Comparison of ENCODE assay signal across 8 cellular contexts in the genomic region with DNA sequence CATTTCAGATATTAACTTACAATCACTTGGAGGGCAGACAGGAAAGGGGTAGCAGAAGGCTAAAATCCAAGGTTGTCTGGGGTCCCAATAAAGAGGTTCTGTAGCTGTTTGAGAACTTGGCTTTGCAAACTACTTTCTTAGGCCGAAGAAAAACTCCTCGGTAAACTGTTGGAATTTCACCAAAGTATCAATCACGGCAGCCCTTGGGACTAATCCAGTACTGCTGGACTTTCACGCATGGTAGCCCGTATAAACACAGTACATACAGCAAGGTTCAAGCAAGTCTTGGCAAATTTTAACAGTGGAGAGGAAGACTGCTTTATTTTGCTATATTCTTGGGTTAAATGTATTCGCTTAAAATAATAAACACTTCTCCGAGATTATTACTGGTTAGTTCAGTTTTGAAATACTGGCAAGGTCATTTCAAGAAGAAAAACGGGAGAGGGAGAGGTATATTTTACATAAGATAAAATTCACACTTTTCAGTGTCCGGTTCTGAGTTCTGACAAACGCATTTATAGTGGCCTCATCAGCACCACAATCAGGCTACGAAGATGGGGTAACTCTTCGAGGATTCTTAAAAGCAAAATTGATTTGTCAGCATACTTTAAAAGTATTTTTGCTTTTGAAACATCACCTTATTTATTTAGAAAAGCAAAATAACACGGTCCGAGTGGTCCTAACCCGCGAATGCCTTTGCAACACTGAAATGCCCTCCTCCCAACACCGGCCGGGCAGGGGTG. TPM values are rescaled to one million over a fixed set of nuclear protein-coding genes. Genes with fewer than 3 reads are reported as not detected.
DNase-seq lines count a peak whose midpoint lies in the region; ATAC-seq, FAIRE-seq and TF ChIP-seq lines count a peak whose summit lies in the region.

No MANE protein-coding gene starts in this region.

- H3K27me3 Mint-ChIP-seq in activated T-cell treated with anti-CD3 and anti-CD28 coated beads, Interleukin-2, amount 50 U/mL, for 24 hours: no peaks in the 10 kb centered on the region

- no peaks in the 10 kb centered on the region for H4K20me1 ChIP-seq in GM12878 (ENCODE audit: control insufficient read depth, insufficient read depth)

- RAD21 ChIA-PET in GM12878 (lab: Charles Lee; ENCODE audit: unreplicated experiment): no interaction called here

- 29% methylated on average over 18 of the region's 18 CpGs for WGBS in GM12878 (ENCODE audit: insufficient coverage, insufficient replicate concordance, low lambda C conversion rate, missing lambda C conversion rate)
- WGBS in lower leg skin, 2 donors: 12 to 13% methylated on average over 18 of the region's 18 CpGs
- 11 to 14% methylated on average over 18 of the region's 18 CpGs for WGBS in tibial nerve, 2 donors

- CTCF ChIA-PET in GM12878 (lab: Yijun Ruan, JAX): no interaction called here

- peak overlapping the region; percentile 88 for H3K4me2 ChIP-seq in GM12878 (ENCODE audit: control insufficient read depth, insufficient read depth)

- intact Hi-C loops in GM12878 (cut with micrococcal nuclease; ENCODE audit: unreplicated experiment): no loop called here
- intact Hi-C loops in lower leg skin (cut with DNase I; ENCODE audit: low total_unique reads): no loop called here

- H3K4me1 ChIP-seq in GM12878 (ENCODE audit: control insufficient read depth, insufficient read depth, low read length) (peaks cover 8% of the 10 kb centered on the region), tibial nerve (peaks cover 0 to 63% (median 31%) of the 10 kb centered on the region in 4 donors)

- H3K36me3 ChIP-seq in GM12878 (ENCODE audit: control insufficient read depth in 2 of 2, insufficient read depth in 2 of 2, low read length in 1 of 2): no peaks in the 10 kb centered on the region
- no peaks in the 10 kb centered on the region for H3K36me3 ChIP-seq in tibial nerve

- no peak for TF ChIP-seq POLR2A in GM12878 (IDR thresholded peaks at IDR 0.05; ENCODE audit: low read depth, low read length)
- TF ChIP-seq POLR2A in lower leg skin (IDR thresholded peaks at IDR 0.05): no peak
- no peak for TF ChIP-seq POLR2A in tibial nerve (IDR thresholded peaks at IDR 0.05)

- in situ Hi-C loops in GM12878 (cut with MboI): no loop called here

- H3K9me3 Mint-ChIP-seq in activated T-cell treated with anti-CD3 and anti-CD28 coated beads, Interleukin-2, amount 50 U/mL, for 24 hours: no peaks in the 10 kb centered on the region

- POLR2A ChIA-PET in GM12878 (lab: Charles Lee): no interaction called here

- no peak for TF ChIP-seq CTCF in GM12878 (IDR thresholded peaks at IDR 0.05 in 2 of 3, conservative IDR thresholded peaks at IDR 0.05 in 1 of 3; ENCODE audit: control insufficient read depth in 2 of 3, extremely low read depth in 1 of 3, insufficient read depth in 1 of 3, low read depth in 3 of 3, low read length in 3 of 3)
- TF ChIP-seq CTCF in lower leg skin (IDR thresholded peaks at IDR 0.05): no peak
- TF ChIP-seq CTCF in tibial nerve (IDR thresholded peaks at IDR 0.05): no peak

- no peak for FAIRE-seq in GM12878 (lab: Jason Lieb, UNC)

- peaks cover 59% of the 10 kb centered on the region for H3K4me1 Mint-ChIP-seq in activated T-cell treated with anti-CD3 and anti-CD28 coated beads, Interleukin-2, amount 50 U/mL, for 24 hours (ENCODE audit: low read depth)

- no peak for TF ChIP-seq RAD21 in GM12878 (IDR thresholded peaks at IDR 0.05; ENCODE audit: insufficient read depth, low read depth, low read length)

- peak overlapping the region; percentile 95 for H3K4me3 Mint-ChIP-seq in activated T-cell treated with anti-CD3 and anti-CD28 coated beads, Interleukin-2, amount 50 U/mL, for 24 hours

- no TSS peak for BruUV-seq in GM12878 (replicated peaks; lab: Mats Ljungman, UMichigan)

- H3K36me3 Mint-ChIP-seq in activated T-cell treated with anti-CD3 and anti-CD28 coated beads, Interleukin-2, amount 50 U/mL, for 24 hours (ENCODE audit: low read depth): peaks cover 18% of the 10 kb centered on the region

- no peaks in the 10 kb centered on the region for H3K9me3 ChIP-seq in GM12878 (replicated peaks; ENCODE audit: control insufficient read depth, insufficient read depth, low read length)
- H3K9me3 ChIP-seq in tibial nerve: no peaks in the 10 kb centered on the region

- ATAC-seq in GM12878: no peak
- no peak for ATAC-seq in HG03442 (IDR thresholded peaks at IDR 0.05; ENCODE audit: unreplicated experiment)
- ATAC-seq in GM19328 (IDR thresholded peaks at IDR 0.05; ENCODE audit: unreplicated experiment): no peak

- peaks cover 89% of the 10 kb centered on the region for H3K79me2 ChIP-seq in GM12878 (ENCODE audit: control insufficient read depth, insufficient read depth, low read length)

- peak overlapping the region; percentile 86 for H3K9ac ChIP-seq in GM12878 (ENCODE audit: control insufficient read depth, insufficient read depth, low read length)

- peak overlapping the region; percentile 69 for H3K27ac ChIP-seq in GM12878 (ENCODE audit: control insufficient read depth, insufficient read depth)
- peak overlapping the region; percentile 77 to 96 (median 91) for H3K27ac ChIP-seq in tibial nerve

- H3K4me3 ChIP-seq in GM12878 (peak overlapping the region; percentile 82), lower leg skin (ENCODE audit: low read depth, poor library complexity, severe bottlenecking) (peak overlapping the region; percentile 67), tibial nerve (peak overlapping the region; percentile 63 to 97 (median 79))

- no peaks in the 10 kb centered on the region for H3K27me3 ChIP-seq in GM12878 (replicated peaks in 1 of 2; ENCODE audit: control insufficient read depth in 2 of 2, insufficient read depth in 2 of 2, low read length in 1 of 2)
- no peaks in the 10 kb centered on the region for H3K27me3 ChIP-seq in tibial nerve

- DNase-seq in activated T-cell treated with anti-CD3 and anti-CD28 coated beads, Interleukin-2, amount 50 U/mL, for 24 hours: no peak
- DNase-seq in activated T-cell treated with anti-CD3 and anti-CD28 coated beads for 4 hours (no peak), GM12878 (ENCODE audit: low read depth, low spot score) (no peak), lower leg skin (ENCODE audit: low spot score in 2 of 2) (no peak), tibial nerve (ENCODE audit: low spot score in 2 of 2) (no peak), COLO668 (lab: John Stamatoyannopoulos, UW; ENCODE audit: unreplicated experiment) (no peak)

- TF ChIP-seq EP300 in GM12878 (IDR thresholded peaks at IDR 0.05; ENCODE audit: borderline replicate concordance in 1 of 2, control insufficient read depth in 1 of 2, low read depth in 2 of 2, low read length in 2 of 2) (no peak), tibial nerve (IDR thresholded peaks at IDR 0.05) (no peak)

- H3K27ac Mint-ChIP-seq in activated T-cell treated with anti-CD3 and anti-CD28 coated beads, Interleukin-2, amount 50 U/mL, for 24 hours: peak overlapping the region; percentile 94

- peak overlapping the region; percentile 69; the same call in 1 of the 2 replicates for H2AFZ ChIP-seq in GM12878 (ENCODE audit: control insufficient read depth, low read depth, low read length)

- SMC1A ChIA-PET in GM12878 (lab: Charles Lee; ENCODE audit: uncharacterized antibody, unreplicated experiment): no interaction called here

RNA-seq across cellular contexts. Expression of a gene that starts 1.3 kb away (rescaled TPM):
- 33.3 and 35.2 TPM in 2 replicates for total RNA-seq in GM12878 (2013; cell fraction: nucleolus; rRNA removed)
- total RNA-seq in GM12878 (2014; rRNA removed): 31.4 and 39.8 TPM in 2 replicates
- 43.9 and 44.1 TPM in 2 replicates for total RNA-seq in GM12878 (2014; rRNA removed; fragmentation: Illumina TruSeq; extraction: Trizol)
- 39.7 and 40.2 TPM in 2 replicates for total RNA-seq in GM12878 (2021)
- 15.2 TPM for polyA plus RNA-seq in GM12878 (2011; ENCODE audit: low read depth)
- 32.0 and 32.1 TPM in 2 replicates for polyA plus RNA-seq in GM12878 (2011; rRNA removed)
- polyA plus RNA-seq in GM12878 (2011; cell fraction: cytosol; rRNA removed): 20.6 and 23.2 TPM in 2 replicates
- 17.7 and 17.9 TPM in 2 replicates for polyA plus RNA-seq in GM12878 (2011; cell fraction: nucleus; rRNA removed)
- polyA plus RNA-seq in GM12878 (2012): 18.2 and 22.5 TPM in 2 replicates
- polyA plus RNA-seq in GM12878 (2014; fragmentation: Illumina TruSeq; extraction: Trizol): 42.6 and 49.4 TPM in 2 replicates
- 10 to 100 TPM; 11.3 to 17.3 TPM for polyA plus RNA-seq in GM12878 (2014; fragmentation: Nextera tagmentation; extraction: Ambion mirVana)
- polyA plus RNA-seq in GM12878 (2014; rRNA removed): 23.5 and 33.3 TPM in 2 replicates
- 10 to 100 TPM; 41.3 to 44.2 TPM for polyA plus RNA-seq in GM12878 (2016; fragmentation: Nextera tagmentation; extraction: Ambion mirVana)
- 35.9 and 41.7 TPM in 2 replicates for polyA minus RNA-seq in GM12878 (2011; rRNA and poly(A)+ RNA removed)
- polyA minus RNA-seq in GM12878 (2011; cell fraction: cytosol; rRNA and poly(A)+ RNA removed): 24.3 and 27.6 TPM in 2 replicates
- 16.4 and 22.9 TPM in 2 replicates for polyA minus RNA-seq in GM12878 (2011; cell fraction: nucleus; rRNA and poly(A)+ RNA removed)
- 10 to 100 TPM; 36.8 to 62.5 (median 47.6) TPM for total RNA-seq in lower leg skin
- total RNA-seq in tibial nerve: 100 to 1,000 TPM in 1 of 4 donors, 10 to 100 TPM in 3; 63.3 to 118 (median 80.6) TPM

RNA-seq across cellular contexts. Expression of a gene that starts 1.9 kb away (rescaled TPM):
- total RNA-seq in GM12878 (2013; cell fraction: nucleolus; rRNA removed): 120 and 141 TPM in 2 replicates
- total RNA-seq in GM12878 (2014; rRNA removed) (22.4 and 23.1 TPM in 2 replicates), GM12878 (2014; rRNA removed; fragmentation: Illumina TruSeq; extraction: Trizol) (14.1 and 18.3 TPM in 2 replicates), GM12878 (2021) (74.6 and 83.1 TPM in 2 replicates), lower leg skin (10 to 100 TPM; 15.0 to 29.4 (median 25.3) TPM), tibial nerve (10 to 100 TPM; 16.5 to 29.1 (median 21.4) TPM)
- 38.0 TPM for polyA plus RNA-seq in GM12878 (2011; ENCODE audit: low read depth)
- polyA plus RNA-seq in GM12878 (2011; rRNA removed) (10.0 and 10.8 TPM in 2 replicates), GM12878 (2014; fragmentation: Illumina TruSeq; extraction: Trizol) (85.1 and 88.0 TPM in 2 replicates), GM12878 (2014; fragmentation: Nextera tagmentation; extraction: Ambion mirVana) (10 to 100 TPM; 15.5 to 21.2 TPM), GM12878 (2014; rRNA removed) (22.5 TPM in 2 replicates), GM12878 (2016; fragmentation: Nextera tagmentation; extraction: Ambion mirVana) (10 to 100 TPM; 31.2 to 32.6 TPM)
- 19.7 and 25.6 TPM in 2 replicates for polyA plus RNA-seq in GM12878 (2011; cell fraction: cytosol; rRNA removed)
- polyA plus RNA-seq in GM12878 (2011; cell fraction: nucleus; rRNA removed): 24.8 and 29.0 TPM in 2 replicates
- 53.6 and 58.8 TPM in 2 replicates for polyA plus RNA-seq in GM12878 (2012)
- 24.2 and 25.2 TPM in 2 replicates for polyA minus RNA-seq in GM12878 (2011; rRNA and poly(A)+ RNA removed)
- polyA minus RNA-seq in GM12878 (2011; cell fraction: cytosol; rRNA and poly(A)+ RNA removed): 19.4 and 24.3 TPM in 2 replicates
- polyA minus RNA-seq in GM12878 (2011; cell fraction: nucleus; rRNA and poly(A)+ RNA removed): 33.4 and 37.2 TPM in 2 replicates
